In genomic region chr6:44234101-44235090, GRCh38 we compare ENCODE assay signal across 8 cellular contexts.
A peak's percentile ranks its signal among the peaks of the same experiment; 100 is the strongest.
DNase-seq lines count a peak whose midpoint lies in the region.

No MANE protein-coding gene starts in this region.

- peak; percentile 48 for DNase-seq in NCI-H2227 (lab: John Stamatoyannopoulos, UW; ENCODE audit: unreplicated experiment)
- DNase-seq in NCI-H2227 treated with DMSO at 0.1 percent for 48 hours (lab: John Stamatoyannopoulos, UW): no peak
- peak; percentile 76 for DNase-seq in NCI-H2196 treated with DMSO at 0.1 percent for 48 hours (lab: John Stamatoyannopoulos, UW; ENCODE audit: unreplicated experiment)
- peak in 60 of 61 donors; percentile 28 to 92 (median 77) for DNase-seq in caudate nucleus (lab: John Stamatoyannopoulos, UW)
- peak; percentile 86 for DNase-seq in kidney glomerular epithelial cell (lab: John Stamatoyannopoulos, UW)
- DNase-seq in superior temporal gyrus (ENCODE audit: extremely low spot score): peak; percentile 88
- no peak for DNase-seq in stimulated activated CD4-positive, alpha-beta T cell treated with anti-CD3 and anti-CD28 coated beads, Interleukin-1b, Interleukin-23, amount 100 ng/mL, for 48 hours
- DNase-seq in DMS153 treated with DMSO at 0.1 percent for 48 hours (lab: John Stamatoyannopoulos, UW; ENCODE audit: unreplicated experiment): no peak

- peak overlapping the region; percentile 86 for H3K27ac ChIP-seq in caudate nucleus (ENCODE audit: low read depth, low read length)

Comparison
In these comparisons a context has a peak if more than half of its experiments do, and no peak if none do; other contexts are left out.
1. DNase-seq: peak in NCI-H2227 (single experiment), NCI-H2196 treated with DMSO at 0.1 percent for 48 hours (single experiment), caudate nucleus (60 of 61), kidney glomerular epithelial cell (single experiment) and superior temporal gyrus (single experiment); none in NCI-H2227 treated with DMSO at 0.1 percent for 48 hours (single experiment), stimulated activated CD4-positive, alpha-beta T cell treated with anti-CD3 and anti-CD28 coated beads, Interleukin-1b, Interleukin-23, amount 100 ng/mL, for 48 hours (single experiment) and DMS153 treated with DMSO at 0.1 percent for 48 hours (single experiment).